In the genomic region with DNA sequence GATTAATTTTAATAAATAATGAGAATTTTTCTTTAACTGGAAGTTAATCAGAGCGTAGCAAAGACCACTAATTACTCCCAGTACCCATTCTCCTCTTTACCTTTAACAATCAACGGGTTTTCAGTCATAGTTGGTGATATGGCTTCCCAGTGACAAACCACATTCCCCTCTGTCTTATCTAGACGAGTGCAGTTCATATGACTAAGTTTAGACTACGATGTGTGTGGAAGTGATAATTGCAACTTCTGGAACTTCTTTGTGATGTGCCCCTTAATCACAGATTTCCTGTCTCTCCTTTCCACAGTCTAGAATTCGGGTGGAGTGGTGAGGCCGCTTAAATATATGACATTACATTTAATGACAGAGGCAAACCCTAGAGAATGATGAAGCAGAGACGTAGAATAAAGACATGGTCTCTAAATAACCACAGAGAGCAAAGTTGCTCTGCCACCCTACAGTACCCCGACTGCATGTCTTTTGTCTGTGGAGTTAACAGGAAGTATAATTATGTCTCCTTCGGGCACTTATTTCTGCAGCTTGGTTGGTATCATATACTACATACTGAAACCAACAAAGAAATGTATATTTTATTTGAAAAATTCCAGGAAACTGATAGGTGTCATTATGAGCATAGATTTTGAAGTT, we compare ENCODE assay signal across 23 cellular contexts.
DNase-seq lines count a peak whose midpoint lies in the region; ATAC-seq, FAIRE-seq and TF ChIP-seq lines count a peak whose summit lies in the region.
"Had no signal": no experiment of that assay in that cellular context is flagged by ENCODE, and none has a peak within 500 bp of the region (broad histone marks: within the 10 kb centered on the region; RNA-seq: fewer than 3 reads in every experiment).

No MANE protein-coding gene starts in this region.

- CTCF ChIA-PET in A549 (lab: Yijun Ruan, JAX) = no interaction called here
- CTCF ChIA-PET in PC-9 (lab: Charles Lee) = no interaction called here

- no peak overlapping the region for H3K27ac Mint-ChIP-seq in stimulated activated naive B cell treated with anti-CD40 and anti-IgM and Interleukin-4, amounts not matched to agents 10 μg/mL and 1 μg/mL and 100 μg/mL, for 72 hours
- H3K27ac Mint-ChIP-seq in endodermal cell = no peak overlapping the region
- no peak overlapping the region for H3K27ac Mint-ChIP-seq in activated T-helper 1 cell treated with anti-CD3 and anti-CD28 coated beads, Interleukin-12 subunit alpha, Interleukin-12 subunit beta, Interleukin-2, Interleukin-4 antibody, amounts not matched to agents 30 ng/mL and 10 ng/mL and 1 ng/mL, durations not matched to agents 14 hours and 24 hours and 36 hours
- H3K27ac Mint-ChIP-seq: activated B cell treated with CpG ODN at 0.5 μM for 24 hours; activated CD8-positive, alpha-beta T cell treated with anti-CD3 and anti-CD28 coated beads, Interleukin-2, amount 10 ng/mL, durations not matched to agents 7 days and 5 days; activated naive CD8-positive, alpha-beta T cell treated with anti-CD3 and anti-CD28 coated beads, Interleukin-2, amount 10 ng/mL, durations not matched to agents 7 days and 5 days; brain; CD4-positive, alpha-beta T cell; T-cell had no signal

- no TSS peak for BruUV-seq in PC-9 (replicated peaks; lab: Mats Ljungman, UMichigan)

- no peak for ATAC-seq in A549
- ATAC-seq in left ventricle myocardium superior = peak; percentile 29
- no peak for ATAC-seq in stimulated activated naive CD8-positive, alpha-beta T cell treated with anti-CD3 and anti-CD28 coated beads, Interleukin-15, Interleukin-2, amounts not matched to agents 100 U/mL and 50 U/mL, for 24 hours
- no peak for ATAC-seq in stimulated activated naive B cell treated with anti-CD40 and anti-IgM and Interleukin-4, amounts not matched to agents 10 μg/mL and 1 μg/mL and 100 μg/mL, for 72 hours (replicated peaks)
- ATAC-seq: activated CD8-positive, alpha-beta T cell treated with anti-CD3 and anti-CD28 coated beads, Interleukin-2, amount 10 ng/mL, durations not matched to agents 7 days and 5 days; T-cell had no signal

- H3F3A ChIP-seq in PC-9 (ENCODE audit: insufficient read depth, low read depth) = no peaks in the 10 kb centered on the region

- no peaks in the 10 kb centered on the region for H3K27me3 Mint-ChIP-seq in stimulated activated naive B cell treated with anti-CD40 and anti-IgM and Interleukin-4, amounts not matched to agents 10 μg/mL and 1 μg/mL and 100 μg/mL, for 72 hours
- H3K27me3 Mint-ChIP-seq in endodermal cell (ENCODE audit: insufficient read depth) = no peaks in the 10 kb centered on the region
- no peaks in the 10 kb centered on the region for H3K27me3 Mint-ChIP-seq in activated T-helper 1 cell treated with anti-CD3 and anti-CD28 coated beads, Interleukin-12 subunit alpha, Interleukin-12 subunit beta, Interleukin-2, Interleukin-4 antibody, amounts not matched to agents 30 ng/mL and 10 ng/mL and 1 ng/mL, durations not matched to agents 14 hours and 24 hours and 36 hours (ENCODE audit: insufficient read depth)
- H3K27me3 Mint-ChIP-seq: activated B cell treated with CpG ODN at 0.5 μM for 24 hours; activated naive CD8-positive, alpha-beta T cell treated with anti-CD3 and anti-CD28 coated beads, Interleukin-2, amount 10 ng/mL, durations not matched to agents 7 days and 5 days; CD4-positive, alpha-beta T cell; T-cell had no signal

- no peak for TF ChIP-seq EP300 in A549 (IDR thresholded peaks at IDR 0.05)

- H3K27ac ChIP-seq in A549 (no peak overlapping the region), Karpas-422 (ENCODE audit: low read length) (no peak overlapping the region), PC-9 (no peak overlapping the region), endodermal cell (ENCODE audit: low read depth, low read length) (no peak overlapping the region)
- H3K27ac ChIP-seq: thyroid gland had no signal

- H3K4me2 ChIP-seq in A549 (peak overlapping the region; percentile 36), Karpas-422 (ENCODE audit: low read depth, low read length, poor library complexity, severe bottlenecking) (peak overlapping the region; percentile 66), PC-9 (peak overlapping the region; percentile 68)

- WGBS in A549 (ENCODE audit: missing lambda C conversion rate) = 1% methylated on average over 9 of the region's 9 CpGs
- 95 to 100% methylated on average over 1 to 8 of the region's 9 CpGs for WGBS in endodermal cell (ENCODE audit: insufficient coverage in 1 of 2, insufficient read length in 1 of 2), 2 experiments

- POLR2A ChIA-PET in A549 (lab: Yijun Ruan, JAX) (no interaction called here), PC-9 (lab: Charles Lee; ENCODE audit: unreplicated experiment) (no interaction called here)

- no peak for TF ChIP-seq CTCF in A549 (IDR thresholded peaks at IDR 0.05)
- no peak for TF ChIP-seq CTCF in PC-9 (conservative IDR thresholded peaks at IDR 0.05)
- no peak for TF ChIP-seq CTCF in endodermal cell (conservative IDR thresholded peaks at IDR 0.05)

- peaks cover 0 to 3% of the 10 kb centered on the region in 2 donors for H3K9me3 Mint-ChIP-seq in stimulated activated naive B cell treated with anti-CD40 and anti-IgM and Interleukin-4, amounts not matched to agents 10 μg/mL and 1 μg/mL and 100 μg/mL, for 72 hours
- H3K9me3 Mint-ChIP-seq in endodermal cell = no peaks in the 10 kb centered on the region
- H3K9me3 Mint-ChIP-seq in activated T-helper 1 cell treated with anti-CD3 and anti-CD28 coated beads, Interleukin-12 subunit alpha, Interleukin-12 subunit beta, Interleukin-2, Interleukin-4 antibody, amounts not matched to agents 30 ng/mL and 10 ng/mL and 1 ng/mL, durations not matched to agents 14 hours and 24 hours and 36 hours = peaks cover 7% of the 10 kb centered on the region
- H3K9me3 Mint-ChIP-seq: brain had no signal

- no peaks in the 10 kb centered on the region for H3K36me3 ChIP-seq in Karpas-422 (ENCODE audit: insufficient read depth, low read length)
- H3K36me3 ChIP-seq in PC-9 (ENCODE audit: low read depth) = no peaks in the 10 kb centered on the region
- H3K36me3 ChIP-seq in endodermal cell (ENCODE audit: control insufficient read depth, insufficient read depth, low read length) = no peaks in the 10 kb centered on the region
- H3K36me3 ChIP-seq: thyroid gland had no signal

- TF ChIP-seq POLR2A in A549 (IDR thresholded peaks at IDR 0.05; ENCODE audit: low read length) = no peak

- H3K4me3 ChIP-seq in A549 (peak overlapping the region; percentile 22; the same call in 1 of the 3 replicates), Karpas-422 (ENCODE audit: low read length) (peak overlapping the region; percentile 58), PC-9 (peak overlapping the region; percentile 48; the same call in 1 of the 2 replicates), endodermal cell (ENCODE audit: low read length) (no peak overlapping the region)
- H3K4me3 ChIP-seq: thyroid gland had no signal

- no peaks in the 10 kb centered on the region for H3K27me3 ChIP-seq in Karpas-422 (ENCODE audit: low read length)
- H3K27me3 ChIP-seq in PC-9 (ENCODE audit: insufficient read depth, low read depth) = no peaks in the 10 kb centered on the region
- no peaks in the 10 kb centered on the region for H3K27me3 ChIP-seq in endodermal cell (ENCODE audit: control insufficient read depth, insufficient read depth, low read length, poor library complexity, severe bottlenecking)
- H3K27me3 ChIP-seq: thyroid gland had no signal

- H3K9ac ChIP-seq in Karpas-422 (ENCODE audit: low read length) (peak overlapping the region; percentile 17; the same call in 1 of the 2 replicates), endodermal cell (ENCODE audit: extremely low read depth, low read length, poor library complexity, severe bottlenecking) (no peak overlapping the region)

- no peak for FAIRE-seq in A549 (lab: Jason Lieb, UNC)

- H3K4me1 Mint-ChIP-seq in stimulated activated naive B cell treated with anti-CD40 and anti-IgM and Interleukin-4, amounts not matched to agents 10 μg/mL and 1 μg/mL and 100 μg/mL, for 72 hours = no peaks in the 10 kb centered on the region
- no peaks in the 10 kb centered on the region for H3K4me1 Mint-ChIP-seq in endodermal cell
- no peaks in the 10 kb centered on the region for H3K4me1 Mint-ChIP-seq in activated T-helper 1 cell treated with anti-CD3 and anti-CD28 coated beads, Interleukin-12 subunit alpha, Interleukin-12 subunit beta, Interleukin-2, Interleukin-4 antibody, amounts not matched to agents 30 ng/mL and 10 ng/mL and 1 ng/mL, durations not matched to agents 14 hours and 24 hours and 36 hours (ENCODE audit: low read depth)
- H3K4me1 Mint-ChIP-seq: activated B cell treated with CpG ODN at 0.5 μM for 24 hours; activated naive CD8-positive, alpha-beta T cell treated with anti-CD3 and anti-CD28 coated beads, Interleukin-2, amount 10 ng/mL, durations not matched to agents 7 days and 5 days; brain; T-cell had no signal

- H3K4me1 ChIP-seq in A549 (no peaks in the 10 kb centered on the region), Karpas-422 (ENCODE audit: low read length) (peaks cover 4% of the 10 kb centered on the region; the same call in 1 of the 2 replicates), PC-9 (replicated peaks; ENCODE audit: insufficient read depth) (no peaks in the 10 kb centered on the region), endodermal cell (ENCODE audit: control insufficient read depth, insufficient read depth, low read length) (no peaks in the 10 kb centered on the region)
- H3K4me1 ChIP-seq: thyroid gland had no signal

- H3K79me2 ChIP-seq in Karpas-422 (ENCODE audit: low read length) (no peaks in the 10 kb centered on the region), PC-9 (ENCODE audit: low read depth) (no peaks in the 10 kb centered on the region)

- H3K9me2 ChIP-seq in Karpas-422 (replicated peaks; ENCODE audit: insufficient read depth, low read length) (no peaks in the 10 kb centered on the region), PC-9 (ENCODE audit: insufficient read depth) (no peaks in the 10 kb centered on the region; the same call in 1 of the 2 replicates)

- H2AFZ ChIP-seq in Karpas-422 (ENCODE audit: low read length) = peak overlapping the region; percentile 47
- H2AFZ ChIP-seq in PC-9 = peak overlapping the region; percentile 74

- DNase-seq in A549 (ENCODE audit: low read depth in 1 of 2, low spot score in 1 of 2) (no peak), Karpas-422 (no peak), PC-9 (no peak), left ventricle myocardium superior (no peak), endodermal cell (no peak)
- no peak for DNase-seq in stimulated activated naive CD8-positive, alpha-beta T cell treated with anti-CD3 and anti-CD28 coated beads, Interleukin-15, Interleukin-2, amounts not matched to agents 100 U/mL and 50 U/mL, for 24 hours
- no peak for DNase-seq in stimulated activated naive B cell treated with anti-CD40 and anti-IgM and Interleukin-4, amounts not matched to agents 10 μg/mL and 1 μg/mL and 100 μg/mL, for 72 hours
- DNase-seq in activated T-helper 1 cell treated with anti-CD3 and anti-CD28 coated beads, Interleukin-12 subunit alpha, Interleukin-12 subunit beta, Interleukin-2, Interleukin-4 antibody, amounts not matched to agents 30 ng/mL and 10 ng/mL and 1 ng/mL, durations not matched to agents 14 hours and 24 hours and 36 hours (ENCODE audit: low spot score) = no peak
- DNase-seq: activated B cell treated with CpG ODN at 0.5 μM for 24 hours; activated CD8-positive, alpha-beta T cell treated with anti-CD3 and anti-CD28 coated beads, Interleukin-2, amount 10 ng/mL, durations not matched to agents 7 days and 5 days; activated naive CD8-positive, alpha-beta T cell treated with anti-CD3 and anti-CD28 coated beads, Interleukin-2, amount 10 ng/mL, durations not matched to agents 7 days and 5 days; CD4-positive, alpha-beta T cell; cortex of kidney; H7; hypothalamus; kidney glomerular epithelial cell; midbrain; MV-4-11; NCI-H2081 treated with DMSO at 0.1 percent for 48 hours; NCI-H524 treated with DMSO at 0.1 percent for 48 hours; T-cell; thyroid gland had no signal

- intact Hi-C loops in PC-9 (cut with micrococcal nuclease; ENCODE audit: unreplicated experiment) (no loop called here), left ventricle myocardium superior (cut with micrococcal nuclease) (no loop called here)
- intact Hi-C loops in activated T-helper 1 cell treated with anti-CD3 and anti-CD28 coated beads, Interleukin-12 subunit alpha, Interleukin-12 subunit beta, Interleukin-2, Interleukin-4 antibody, amounts not matched to agents 30 ng/mL and 10 ng/mL and 1 ng/mL, durations not matched to agents 14 hours and 24 hours and 36 hours (cut with micrococcal nuclease) = no loop called here

- H3K9me3 ChIP-seq in A549 (no peaks in the 10 kb centered on the region), Karpas-422 (ENCODE audit: low read length) (peaks cover 4% of the 10 kb centered on the region; the same call in 1 of the 2 replicates), PC-9 (ENCODE audit: insufficient read depth, low read depth) (no peaks in the 10 kb centered on the region), endodermal cell (ENCODE audit: control insufficient read depth, low read length) (no peaks in the 10 kb centered on the region)
- H3K9me3 ChIP-seq: thyroid gland had no signal

- H3K4me3 Mint-ChIP-seq in stimulated activated naive B cell treated with anti-CD40 and anti-IgM and Interleukin-4, amounts not matched to agents 10 μg/mL and 1 μg/mL and 100 μg/mL, for 72 hours = no peak overlapping the region
- no peak overlapping the region for H3K4me3 Mint-ChIP-seq in endodermal cell
- H3K4me3 Mint-ChIP-seq in activated T-helper 1 cell treated with anti-CD3 and anti-CD28 coated beads, Interleukin-12 subunit alpha, Interleukin-12 subunit beta, Interleukin-2, Interleukin-4 antibody, amounts not matched to agents 30 ng/mL and 10 ng/mL and 1 ng/mL, durations not matched to agents 14 hours and 24 hours and 36 hours = no peak overlapping the region
- H3K4me3 Mint-ChIP-seq: activated B cell treated with CpG ODN at 0.5 μM for 24 hours; activated CD8-positive, alpha-beta T cell treated with anti-CD3 and anti-CD28 coated beads, Interleukin-2, amount 10 ng/mL, durations not matched to agents 7 days and 5 days; activated naive CD8-positive, alpha-beta T cell treated with anti-CD3 and anti-CD28 coated beads, Interleukin-2, amount 10 ng/mL, durations not matched to agents 7 days and 5 days; brain; CD4-positive, alpha-beta T cell; T-cell had no signal

- H3K36me3 Mint-ChIP-seq in stimulated activated naive B cell treated with anti-CD40 and anti-IgM and Interleukin-4, amounts not matched to agents 10 μg/mL and 1 μg/mL and 100 μg/mL, for 72 hours = no peaks in the 10 kb centered on the region
- H3K36me3 Mint-ChIP-seq in endodermal cell (ENCODE audit: low read depth) = no peaks in the 10 kb centered on the region
- H3K36me3 Mint-ChIP-seq in activated T-helper 1 cell treated with anti-CD3 and anti-CD28 coated beads, Interleukin-12 subunit alpha, Interleukin-12 subunit beta, Interleukin-2, Interleukin-4 antibody, amounts not matched to agents 30 ng/mL and 10 ng/mL and 1 ng/mL, durations not matched to agents 14 hours and 24 hours and 36 hours (ENCODE audit: low read depth) = no peaks in the 10 kb centered on the region
- H3K36me3 Mint-ChIP-seq: activated naive CD8-positive, alpha-beta T cell treated with anti-CD3 and anti-CD28 coated beads, Interleukin-2, amount 10 ng/mL, durations not matched to agents 7 days and 5 days; brain; T-cell had no signal

- H4K20me1 ChIP-seq in Karpas-422 (ENCODE audit: insufficient read depth, low read depth, low read length) (no peaks in the 10 kb centered on the region), PC-9 (ENCODE audit: insufficient read depth) (no peaks in the 10 kb centered on the region)

- no peak for TF ChIP-seq RAD21 in A549 (conservative IDR thresholded peaks at IDR 0.05 in 1 of 2, IDR thresholded peaks at IDR 0.05 in 1 of 2)
